Comparison of ENCODE assay signal across 9 cellular contexts in genomic region chr11:11993814-11994213, GRCh38. TPM values are rescaled to one million over a fixed set of nuclear protein-coding genes. Genes with fewer than 3 reads are reported as not detected.
DNase-seq lines count a peak whose midpoint lies in the region; ATAC-seq and TF ChIP-seq lines count a peak whose summit lies in the region.
"Had no signal": no experiment of that assay in that cellular context is flagged by ENCODE, and none has a peak within 500 bp of the region (broad histone marks: within the 10 kb centered on the region; RNA-seq: fewer than 3 reads in every experiment).

No MANE protein-coding gene starts in this region.

- H3K9me3 Mint-ChIP-seq in Caco-2 (ENCODE audit: unreplicated experiment): peaks cover 18% of the 10 kb centered on the region

- DNase-seq in Caco-2: no peak
- peak; percentile 78 to 88 for DNase-seq in SJSA1 (ENCODE audit: low read depth in 1 of 2, low spot score in 2 of 2)
- peak; percentile 70 for DNase-seq in fibroblast of pulmonary artery (ENCODE audit: low read depth)
- DNase-seq in nucleus accumbens (lab: John Stamatoyannopoulos, UW): peak in 40 of 56 donors; percentile 15 to 68 (median 42)
- DNase-seq in OCI-LY7 (ENCODE audit: low spot score): no peak
- DNase-seq in NCI-H1417 treated with DMSO at 0.1 percent for 48 hours (lab: John Stamatoyannopoulos, UW): no peak
- no peak for DNase-seq in GM19240 (ENCODE audit: insufficient read length, low spot score)
- DNase-seq: DMS79 had no signal

- BruUV-seq in Caco-2 (replicated peaks; lab: Mats Ljungman, UMichigan) (no TSS peak), OCI-LY7 (replicated peaks; lab: Mats Ljungman, UMichigan) (no TSS peak)

- peaks cover 85% of the 10 kb centered on the region for H3K36me3 Mint-ChIP-seq in Caco-2 (ENCODE audit: insufficient read depth, unreplicated experiment)

- ATAC-seq in HG02571 (IDR thresholded peaks at IDR 0.05; ENCODE audit: unreplicated experiment): no peak

- peak overlapping the region; percentile 52 for H3K4me3 Mint-ChIP-seq in Caco-2 (ENCODE audit: unreplicated experiment)

- POLR2A ChIA-PET in Caco-2 (lab: Charles Lee) (interaction anchor here (0.6 to 0.7 kb wide), 2 partner anchors 15 to 102 kb away, joined by 3 read pairs; partner anchors contain the start of gene DKK3), OCI-LY7 (lab: Charles Lee) (no interaction called here)

- H2AFZ ChIP-seq in OCI-LY7 (ENCODE audit: low read length): no peak overlapping the region

- intact Hi-C loops in Caco-2 (cut with micrococcal nuclease; ENCODE audit: unreplicated experiment): loop anchor here (2.0 kb wide), 1 partner anchor 27 kb away; no protein-coding TSS in a partner anchor
- intact Hi-C loops in OCI-LY7 (cut with micrococcal nuclease; ENCODE audit: unreplicated experiment): no loop called here

- TF ChIP-seq CTCF in Caco-2 (IDR thresholded peaks at IDR 0.05; ENCODE audit: insufficient read depth in 1 of 2, low read depth in 1 of 2, low read length in 1 of 2, severe bottlenecking in 1 of 2, unreplicated experiment in 1 of 2) (no peak), fibroblast of pulmonary artery (IDR thresholded peaks at IDR 0.05; ENCODE audit: low read length, missing control alignments) (no peak), OCI-LY7 (conservative IDR thresholded peaks at IDR 0.05; ENCODE audit: low read length) (no peak)

- no peaks in the 10 kb centered on the region for H3K27me3 Mint-ChIP-seq in Caco-2 (ENCODE audit: insufficient read depth, unreplicated experiment)

- no peaks in the 10 kb centered on the region for H3K9me2 ChIP-seq in OCI-LY7 (ENCODE audit: insufficient read depth, low read length)

- H3K79me2 ChIP-seq in OCI-LY7 (ENCODE audit: insufficient read depth, low read depth, low read length): no peaks in the 10 kb centered on the region

- H3K4me1 ChIP-seq in Caco-2 (peaks cover 50% of the 10 kb centered on the region), SJSA1 (replicated peaks) (peaks cover 58% of the 10 kb centered on the region), OCI-LY7 (ENCODE audit: insufficient read depth, low read length, poor library complexity, severe bottlenecking) (no peaks in the 10 kb centered on the region)

- H3K9me3 ChIP-seq in Caco-2 (peaks cover 5% of the 10 kb centered on the region), SJSA1 (replicated peaks) (no peaks in the 10 kb centered on the region), OCI-LY7 (ENCODE audit: low read length) (no peaks in the 10 kb centered on the region)

- H3K4me3 ChIP-seq in Caco-2 (ENCODE audit: low read depth, low read length): no peak overlapping the region
- H3K4me3 ChIP-seq in SJSA1: no peak overlapping the region
- no peak overlapping the region for H3K4me3 ChIP-seq in fibroblast of pulmonary artery (replicated peaks; ENCODE audit: low read depth, low read length)
- H3K4me3 ChIP-seq in OCI-LY7 (ENCODE audit: low read depth, low read length, poor library complexity, severe bottlenecking): no peak overlapping the region

- no peak overlapping the region for H3K4me2 ChIP-seq in OCI-LY7 (ENCODE audit: low read length)

- peak overlapping the region; percentile 95 for H3K27ac Mint-ChIP-seq in Caco-2 (ENCODE audit: unreplicated experiment)

- H3K27me3 ChIP-seq in Caco-2 (replicated peaks; ENCODE audit: control insufficient read depth, insufficient read depth, low read length): no peaks in the 10 kb centered on the region
- H3K27me3 ChIP-seq in SJSA1 (replicated peaks): no peaks in the 10 kb centered on the region

- H3K36me3 ChIP-seq in Caco-2 (ENCODE audit: control insufficient read depth, insufficient read depth, low read length) (peaks cover 7% of the 10 kb centered on the region), SJSA1 (peaks cover 83% of the 10 kb centered on the region), OCI-LY7 (ENCODE audit: insufficient read depth, low read length) (no peaks in the 10 kb centered on the region)

- no peaks in the 10 kb centered on the region for H4K20me1 ChIP-seq in OCI-LY7 (ENCODE audit: insufficient read depth, low read length)

- CTCF ChIA-PET in Caco-2 (lab: Charles Lee): no interaction called here
- CTCF ChIA-PET in OCI-LY7 (lab: Charles Lee; ENCODE audit: unreplicated experiment): no interaction called here

- H3K4me1 Mint-ChIP-seq in Caco-2 (ENCODE audit: low read depth, unreplicated experiment): peaks cover 48% of the 10 kb centered on the region

- H3K27ac ChIP-seq in SJSA1 (peak overlapping the region; percentile 25; the same call in 1 of the 2 replicates), OCI-LY7 (ENCODE audit: low read depth, low read length, poor library complexity, severe bottlenecking) (no peak overlapping the region)

RNA-seq across cellular contexts. Expression of gene DKK3, which starts 14.6 kb away (rescaled TPM):
- total RNA-seq in Caco-2 (2022): 156 and 165 TPM in 2 replicates
- 572 and 807 TPM in 2 replicates for total RNA-seq in SJSA1 (2014; rRNA removed; shearing (Covaris generic))
- total RNA-seq in OCI-LY7 (2014; rRNA removed; shearing (Covaris generic)): not detected in 2 replicates
- not detected in 2 replicates for total RNA-seq in OCI-LY7 (2022)

Comparison
In these comparisons a context has a peak if more than half of its experiments do, and no peak if none do; other contexts are left out.
1. DNase-seq: peak in SJSA1 (2 of 2), fibroblast of pulmonary artery (single experiment) and nucleus accumbens (40 of 56); none in Caco-2 (0 of 2), OCI-LY7 (single experiment), NCI-H1417 treated with DMSO at 0.1 percent for 48 hours (single experiment) and GM19240 (single experiment).
2. RNA of gene DKK3, which starts 14.6 kb away (total RNA-seq): 572 to 807 TPM in SJSA1 and 156 to 165 TPM in Caco-2; not detected in OCI-LY7; every median in the first group is over 100 times any median in the second.